Comparison of ENCODE assay signal across 13 cellular contexts in the genomic region with DNA sequence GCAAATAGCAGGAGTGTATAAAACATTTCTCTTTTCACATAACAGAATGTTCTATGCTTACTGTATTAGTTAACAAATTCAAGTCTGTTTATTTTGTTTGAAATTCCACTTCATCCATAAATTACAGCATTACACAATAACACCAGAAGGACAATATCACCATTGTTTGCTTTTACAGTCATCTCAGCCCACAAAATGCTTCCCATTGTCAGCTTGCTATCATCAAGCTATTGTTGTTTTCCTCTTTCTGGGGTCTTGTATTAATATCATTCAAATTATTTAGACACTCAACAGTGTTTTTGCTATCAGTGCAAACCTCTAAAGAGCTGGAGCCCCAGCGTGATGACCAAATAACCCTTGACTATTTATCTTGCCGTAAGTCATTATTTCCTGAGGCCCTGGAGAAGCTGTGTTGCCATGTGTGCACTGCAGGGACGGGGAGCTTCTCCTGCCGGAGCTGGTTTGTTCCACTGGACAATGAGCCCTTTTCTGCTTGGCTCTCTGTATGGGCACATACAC. TPM values are rescaled to one million over a fixed set of nuclear protein-coding genes. Genes with fewer than 3 reads are reported as not detected.
A peak's percentile ranks its signal among the peaks of the same experiment; 100 is the strongest.
DNase-seq lines count a peak whose midpoint lies in the region; ATAC-seq, FAIRE-seq and TF ChIP-seq lines count a peak whose summit lies in the region.
"Had no signal": no experiment of that assay in that cellular context is flagged by ENCODE, and none has a peak within 500 bp of the region (broad histone marks: within the 10 kb centered on the region; RNA-seq: fewer than 3 reads in every experiment).

No MANE protein-coding gene starts in this region.

- H3K27ac ChIP-seq in brain microvascular endothelial cell, result no peak overlapping the region
- H3K27ac ChIP-seq: psoas muscle had no signal

- DNase-seq in C1 segment of cervical spinal cord (lab: John Stamatoyannopoulos, UW), result peak in 12 of 14 donors; percentile 10 to 77 (median 62)
- DNase-seq in NCI-H510A (lab: John Stamatoyannopoulos, UW), result peak; percentile 19
- DNase-seq in choroid plexus epithelial cell (ENCODE audit: low read depth), result peak; percentile 53
- peak; percentile 42 for DNase-seq in middle frontal gyrus (ENCODE audit: extremely low spot score, low spot score)
- DNase-seq in brain microvascular endothelial cell, result no peak
- DNase-seq in GM12892 (ENCODE audit: insufficient read length), result no peak
- no peak for DNase-seq in NAMALWA (ENCODE audit: low spot score)
- DNase-seq: activated CD8-positive, alpha-beta T cell treated with anti-CD3 and anti-CD28 coated beads for 36 hours; activated gamma-delta T cell; psoas muscle; stimulated activated CD4-positive, alpha-beta T cell treated with anti-CD3 and anti-CD28 coated beads, Interleukin-4, amount 100 ng/mL, for 1 hour; stimulated activated naive B cell treated with anti-CD40 and anti-IgM and Interleukin-4, amounts not matched to agents 10 μg/mL and 1 μg/mL and 100 μg/mL, for 72 hours had no signal

- no peaks in the 10 kb centered on the region for H3K36me3 ChIP-seq in brain microvascular endothelial cell (replicated peaks)

- H3K4me3 ChIP-seq in choroid plexus epithelial cell (ENCODE audit: low read depth, low read length) (no peak overlapping the region), brain microvascular endothelial cell (ENCODE audit: low read depth, low read length) (no peak overlapping the region)
- H3K4me3 ChIP-seq: psoas muscle had no signal

- no peak for ATAC-seq in GM19463 (IDR thresholded peaks at IDR 0.05; ENCODE audit: unreplicated experiment)
- ATAC-seq: activated CD8-positive, alpha-beta T cell treated with anti-CD3 and anti-CD28 coated beads for 36 hours; psoas muscle; stimulated activated naive B cell treated with anti-CD40 and anti-IgM and Interleukin-4, amounts not matched to agents 10 μg/mL and 1 μg/mL and 100 μg/mL, for 72 hours had no signal

- in situ Hi-C loops in brain microvascular endothelial cell (cut with HindIII; ENCODE audit: low pct_ligation_motif_present, low sequenced_read_pairs), result no loop called here

- no peaks in the 10 kb centered on the region for H3K27me3 ChIP-seq in brain microvascular endothelial cell (replicated peaks)

- FAIRE-seq in GM12892 (lab: Jason Lieb, UNC), result no peak

- no peak for TF ChIP-seq POLR2A in GM12892 (IDR thresholded peaks at IDR 0.05; ENCODE audit: low read depth, low read length)

- TF ChIP-seq CTCF in choroid plexus epithelial cell (conservative IDR thresholded peaks at IDR 0.05; ENCODE audit: low read depth, low read length), result no peak
- no peak for TF ChIP-seq CTCF in brain microvascular endothelial cell (IDR thresholded peaks at IDR 0.05; ENCODE audit: low read depth, low read length, missing control alignments)

RNA-seq across cellular contexts. Expression of gene SAMMSON, which starts 1.1 kb away (rescaled TPM):
- not detected for polyA plus RNA-seq in GM12892 (2012; ENCODE audit: missing spikeins)
- polyA plus RNA-seq: psoas muscle had no signal

Comparison
In these comparisons a context has a peak if more than half of its experiments do, and no peak if none do; other contexts are left out.
1. DNase-seq: peak in C1 segment of cervical spinal cord (12 of 14), NCI-H510A (single experiment), choroid plexus epithelial cell (single experiment) and middle frontal gyrus (single experiment); none in brain microvascular endothelial cell (single experiment), GM12892 (single experiment) and NAMALWA (single experiment).